25 cellular contexts compared by ENCODE assay signal in genomic region chr7:9672518-9672917, GRCh38.
"Had no signal": no experiment of that assay in that cellular context is flagged by ENCODE, and none has a peak within 500 bp of the region (broad histone marks: within the 10 kb centered on the region; RNA-seq: fewer than 3 reads in every experiment).

No MANE protein-coding gene starts in this region.

- H3K36me3 Mint-ChIP-seq: mesothelial cell of epicardium, naive B cell had no signal

- H3K27me3 ChIP-seq: colonic mucosa, esophagus squamous epithelium, gastrocnemius medialis, heart right ventricle, left lung had no signal

- H3K4me3 ChIP-seq: colonic mucosa, esophagus squamous epithelium, gastrocnemius medialis, heart right ventricle, left lung, lower lobe of right lung, mucosa of descending colon had no signal

- H3K9me3 Mint-ChIP-seq: endodermal cell had no signal

- H3K9me3 ChIP-seq: colonic mucosa, esophagus squamous epithelium, gastrocnemius medialis, lower lobe of right lung had no signal

- H3K27me3 Mint-ChIP-seq: dendritic cell treated with granulocyte-macrophage colony-stimulating factor and Interleukin-4, amounts not matched to agents 40 ng/mL and 50 ng/mL, for 4 days; effector memory CD8-positive, alpha-beta T cell; naive B cell had no signal

- H3K27ac ChIP-seq: colonic mucosa, epithelial cell of prostate, esophagus squamous epithelium, gastrocnemius medialis, heart right ventricle, left lung, lower lobe of right lung had no signal

- H3K4me3 Mint-ChIP-seq: dendritic cell treated with granulocyte-macrophage colony-stimulating factor and Interleukin-4, amounts not matched to agents 40 ng/mL and 50 ng/mL, for 4 days; effector memory CD8-positive, alpha-beta T cell; endodermal cell; mesothelial cell of epicardium; naive B cell had no signal

- H3K4me1 ChIP-seq: colonic mucosa, esophagus squamous epithelium, gastrocnemius medialis, heart right ventricle, left lung, lower lobe of right lung had no signal

- ATAC-seq: effector memory CD8-positive, alpha-beta T cell; esophagus mucosa; gastrocnemius medialis; heart right ventricle; left cardiac atrium; left lung; left ventricle myocardium superior; lower lobe of right lung; mucosa of descending colon had no signal

- H3K36me3 ChIP-seq: colonic mucosa, esophagus squamous epithelium, gastrocnemius medialis, heart right ventricle, left lung, lower lobe of right lung had no signal

- H3K4me1 Mint-ChIP-seq: endodermal cell, mesothelial cell of epicardium, naive B cell had no signal

- H3K27ac Mint-ChIP-seq: dendritic cell treated with granulocyte-macrophage colony-stimulating factor and Interleukin-4, amounts not matched to agents 40 ng/mL and 50 ng/mL, for 4 days; effector memory CD8-positive, alpha-beta T cell; endodermal cell; mesothelial cell of epicardium; naive B cell had no signal

- DNase-seq: colonic mucosa; cortex of kidney; effector CD8-positive, alpha-beta T cell; effector memory CD8-positive, alpha-beta T cell; endodermal cell; erythroblast; esophagus squamous epithelium; foreskin fibroblast; foreskin melanocyte; gastrocnemius medialis; glutamatergic neuron; head of caudate nucleus; heart right ventricle; hippocampal formation; left cardiac atrium; left lung; left ventricle myocardium superior; lower lobe of right lung; mesenchymal stem cell; mucosa of descending colon; naive B cell had no signal
